Comparison of ENCODE assay signal across 16 cellular contexts in genomic region chr5:124832510-124832909, GRCh38.
DNase-seq lines count a peak whose midpoint lies in the region; ATAC-seq, FAIRE-seq and TF ChIP-seq lines count a peak whose summit lies in the region.
"Had no signal": no experiment of that assay in that cellular context is flagged by ENCODE, and none has a peak within 500 bp of the region (broad histone marks: within the 10 kb centered on the region; RNA-seq: fewer than 3 reads in every experiment).

No MANE protein-coding gene starts in this region.

- intact Hi-C loops in OCI-LY7 (cut with micrococcal nuclease; ENCODE audit: unreplicated experiment) (no loop called here), posterior cingulate gyrus (cut with DNase I) (no loop called here)

- FAIRE-seq in GM12892 (lab: Jason Lieb, UNC): peak; percentile 17
- FAIRE-seq: A549, GM18507, H1, K562 had no signal

- no peaks in the 10 kb centered on the region for H4K20me1 ChIP-seq in BLaER1 treated with 17β-estradiol and CSF1 and Interleukin-3, amounts not matched to agents 10 nM and 100 nM
- no peaks in the 10 kb centered on the region for H4K20me1 ChIP-seq in OCI-LY7 (ENCODE audit: insufficient read depth, low read length)

- ATAC-seq in GM18519 (IDR thresholded peaks at IDR 0.05; ENCODE audit: low FRiP score, unreplicated experiment): no peak
- ATAC-seq: A549, K562 had no signal

- no peaks in the 10 kb centered on the region for H3K9me2 ChIP-seq in OCI-LY7 (ENCODE audit: insufficient read depth, low read length)

- no peaks in the 10 kb centered on the region for H3K79me2 ChIP-seq in OCI-LY7 (ENCODE audit: insufficient read depth, low read depth, low read length)

- H3K9ac ChIP-seq in BLaER1 treated with 17β-estradiol and CSF1 and Interleukin-3, amounts not matched to agents 10 nM and 100 nM: no peak overlapping the region

- CTCF ChIA-PET in OCI-LY7 (lab: Charles Lee; ENCODE audit: unreplicated experiment): no interaction called here

- H3K4me3 ChIP-seq in BLaER1 treated with 17β-estradiol and CSF1 and Interleukin-3, amounts not matched to agents 10 nM and 100 nM: peak overlapping the region in 3 of 10 experiments; percentile 10 to 28 (median 25); a peak in 2 of 20 replicates
- no peak overlapping the region for H3K4me3 ChIP-seq in OCI-LY7 (ENCODE audit: low read depth, low read length, poor library complexity, severe bottlenecking)
- H3K4me3 ChIP-seq in neutrophil (ENCODE audit: low read depth in 1 of 2, low read length in 1 of 2): peak overlapping the region in 1 of 2 experiments; percentile 9
- H3K4me3 ChIP-seq: A549, HAP-1, K562 had no signal

- peaks cover 8 to 29% (median 23%) of the 10 kb centered on the region in 10 experiments for H3K4me1 ChIP-seq in BLaER1 treated with 17β-estradiol and CSF1 and Interleukin-3, amounts not matched to agents 10 nM and 100 nM
- H3K4me1 ChIP-seq in OCI-LY7 (ENCODE audit: insufficient read depth, low read length, poor library complexity, severe bottlenecking): peaks cover 18% of the 10 kb centered on the region
- peaks cover 30% of the 10 kb centered on the region in 2 experiments for H3K4me1 ChIP-seq in neutrophil (ENCODE audit: control insufficient read depth in 1 of 2, insufficient read depth in 1 of 2, low read depth in 1 of 2, low read length in 1 of 2)
- H3K4me1 ChIP-seq: A549, BE2C, Caco-2 had no signal

- POLR2A ChIA-PET in OCI-LY7 (lab: Charles Lee): no interaction called here

- TF ChIP-seq POLR2A in GM12892 (IDR thresholded peaks at IDR 0.05; ENCODE audit: low read depth, low read length): no peak

- peak overlapping the region in 8 of 11 experiments; percentile 22 to 54 (median 34); a peak in 8 of 22 replicates for H3K27ac ChIP-seq in BLaER1 treated with 17β-estradiol and CSF1 and Interleukin-3, amounts not matched to agents 10 nM and 100 nM
- H3K27ac ChIP-seq in OCI-LY7 (ENCODE audit: low read depth, low read length, poor library complexity, severe bottlenecking) (no peak overlapping the region), neutrophil (peak overlapping the region; percentile 70)
- H3K27ac ChIP-seq: A549 had no signal

- no peaks in the 10 kb centered on the region for H3K36me3 ChIP-seq in BLaER1 treated with 17β-estradiol and CSF1 and Interleukin-3, amounts not matched to agents 10 nM and 100 nM
- no peaks in the 10 kb centered on the region; the same call in 1 of the 2 replicates for H3K36me3 ChIP-seq in OCI-LY7 (ENCODE audit: insufficient read depth, low read length)
- H3K36me3 ChIP-seq in neutrophil: no peaks in the 10 kb centered on the region
- H3K36me3 ChIP-seq: BE2C, HAP-1 had no signal

- H3K27me3 ChIP-seq in BLaER1 treated with 17β-estradiol and CSF1 and Interleukin-3, amounts not matched to agents 10 nM and 100 nM: no peaks in the 10 kb centered on the region
- no peaks in the 10 kb centered on the region for H3K27me3 ChIP-seq in neutrophil
- H3K27me3 ChIP-seq: BE2C had no signal

- DNase-seq in GM12892 (ENCODE audit: insufficient read length) (no peak), OCI-LY7 (ENCODE audit: low spot score) (no peak), posterior cingulate gyrus (no peak)
- DNase-seq: BE2C; Caco-2; CD8-positive, alpha-beta memory T cell; DND-41; HFFc6 had no signal

- BruUV-seq in OCI-LY7 (replicated peaks; lab: Mats Ljungman, UMichigan): no TSS peak

- H3K4me2 ChIP-seq in BLaER1 treated with 17β-estradiol and CSF1 and Interleukin-3, amounts not matched to agents 10 nM and 100 nM: peak overlapping the region in 10 of 11 experiments; percentile 2 to 46 (median 28); a peak in 18 of 22 replicates
- no peak overlapping the region for H3K4me2 ChIP-seq in OCI-LY7 (ENCODE audit: low read length)
- H3K4me2 ChIP-seq: A549 had no signal

- H3K9me3 ChIP-seq in BLaER1 treated with 17β-estradiol and CSF1 and Interleukin-3, amounts not matched to agents 10 nM and 100 nM (replicated peaks in 1 of 11): peaks cover 37 to 65% (median 51%) of the 10 kb centered on the region in 11 experiments
- H3K9me3 ChIP-seq in OCI-LY7 (ENCODE audit: low read length) (peaks cover 25% of the 10 kb centered on the region), neutrophil (no peaks in the 10 kb centered on the region)
- H3K9me3 ChIP-seq: BE2C, Caco-2, HAP-1 had no signal

- H2AFZ ChIP-seq in OCI-LY7 (ENCODE audit: low read length): peak overlapping the region; percentile 34; the same call in 1 of the 2 replicates

- TF ChIP-seq CTCF in OCI-LY7 (conservative IDR thresholded peaks at IDR 0.05; ENCODE audit: low read length) (no peak), neutrophil (IDR thresholded peaks at IDR 0.05) (no peak)
